21 cellular contexts compared by ENCODE assay signal in the genomic region with DNA sequence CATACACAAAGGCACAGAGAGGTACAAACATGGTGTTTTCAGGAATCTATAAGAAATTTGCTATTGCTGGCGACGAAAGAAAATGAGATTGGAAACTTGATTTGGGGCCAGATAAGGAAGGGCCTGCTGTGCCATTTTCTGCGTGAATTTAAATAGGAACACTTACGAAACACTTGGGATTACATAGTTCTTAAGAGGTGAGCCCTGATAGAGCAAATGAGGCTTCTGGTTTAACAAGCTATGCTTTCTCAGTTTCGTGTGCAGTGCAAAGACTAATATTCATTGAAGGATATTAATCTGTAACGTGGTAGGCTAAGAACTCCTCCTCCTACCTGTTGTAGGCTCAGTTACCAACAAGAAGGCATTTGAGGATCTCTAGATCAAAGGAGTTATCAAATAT.
DNase-seq lines count a peak whose midpoint lies in the region; ATAC-seq and TF ChIP-seq lines count a peak whose summit lies in the region.
"Had no signal": no experiment of that assay in that cellular context is flagged by ENCODE, and none has a peak within 500 bp of the region (broad histone marks: within the 10 kb centered on the region; RNA-seq: fewer than 3 reads in every experiment).

No MANE protein-coding gene starts in this region.

- POLR2A ChIA-PET in A673 (lab: Charles Lee; ENCODE audit: low non-redundant PET) (no interaction called here), WTC11 (lab: Charles Lee) (no interaction called here)

- TF ChIP-seq POLR2A in upper lobe of left lung (IDR thresholded peaks at IDR 0.05) (no peak), ovary (IDR thresholded peaks at IDR 0.05) (no peak)

- no peak overlapping the region for H2AFZ ChIP-seq in smooth muscle cell (ENCODE audit: low read depth)

- DNase-seq in A673 (ENCODE audit: low spot score) (peak; percentile 25), WTC11 (ENCODE audit: low spot score) (no peak), left lung (no peak), upper lobe of left lung (no peak), smooth muscle cell (lab: John Stamatoyannopoulos, UW; ENCODE audit: unreplicated experiment) (no peak), T-helper 2 cell (no peak), ovary (no peak)
- DNase-seq: C1 segment of cervical spinal cord; CD4-positive, CD25-positive, alpha-beta regulatory T cell; CD8-positive, alpha-beta memory T cell; COR-L47; DMS 273 treated with DMSO at 0.1 percent for 48 hours; DND-41; EL; GOT3; H9 had no signal

- peaks cover 55% of the 10 kb centered on the region for H3K36me3 Mint-ChIP-seq in WTC11

- no peaks in the 10 kb centered on the region for H3K27me3 Mint-ChIP-seq in WTC11 (ENCODE audit: low read depth)
- H3K27me3 Mint-ChIP-seq: B cell; CD4-positive, CD25-positive, alpha-beta regulatory T cell had no signal

- no peak overlapping the region for H3K27ac ChIP-seq in A673 (ENCODE audit: low read depth, low read length, poor library complexity, severe bottlenecking)
- peak overlapping the region; percentile 26 to 46 for H3K27ac ChIP-seq in left lung
- H3K27ac ChIP-seq in upper lobe of left lung, result peak overlapping the region; percentile 2 to 76 (median 37)
- H3K27ac ChIP-seq in smooth muscle cell (ENCODE audit: low read depth), result no peak overlapping the region
- H3K27ac ChIP-seq in ovary, result no peak overlapping the region
- H3K27ac ChIP-seq: HL-60, KMS-11 had no signal

- no peaks in the 10 kb centered on the region for H3K27me3 ChIP-seq in A673 (replicated peaks; ENCODE audit: insufficient read depth, low read depth, low read length, poor library complexity)
- H3K27me3 ChIP-seq in left lung, result no peaks in the 10 kb centered on the region
- no peaks in the 10 kb centered on the region for H3K27me3 ChIP-seq in upper lobe of left lung
- no peaks in the 10 kb centered on the region for H3K27me3 ChIP-seq in smooth muscle cell (ENCODE audit: low read depth)
- H3K27me3 ChIP-seq in ovary, result no peaks in the 10 kb centered on the region

- H3K9me3 ChIP-seq in A673 (ENCODE audit: low read depth, low read length, poor library complexity, severe bottlenecking) (no peaks in the 10 kb centered on the region), left lung (no peaks in the 10 kb centered on the region), upper lobe of left lung (no peaks in the 10 kb centered on the region), smooth muscle cell (replicated peaks; ENCODE audit: low read depth) (no peaks in the 10 kb centered on the region), ovary (no peaks in the 10 kb centered on the region)

- H4K20me1 ChIP-seq in smooth muscle cell (ENCODE audit: low read depth), result no peaks in the 10 kb centered on the region

- H3K9ac ChIP-seq in smooth muscle cell (ENCODE audit: low read depth), result no peak overlapping the region
- H3K9ac ChIP-seq: KMS-11 had no signal

- H3K4me1 Mint-ChIP-seq in WTC11, result peaks cover 43% of the 10 kb centered on the region

- H3K9me3 Mint-ChIP-seq in WTC11, result no peaks in the 10 kb centered on the region
- H3K9me3 Mint-ChIP-seq: CD8-positive, alpha-beta memory T cell; H9 had no signal

- H3K4me3 Mint-ChIP-seq in WTC11, result no peak overlapping the region
- H3K4me3 Mint-ChIP-seq: B cell; CD4-positive, CD25-positive, alpha-beta regulatory T cell; CD8-positive, alpha-beta memory T cell; H9 had no signal

- no peak overlapping the region for H3K4me2 ChIP-seq in smooth muscle cell
- H3K4me2 ChIP-seq: KMS-11 had no signal

- H3K36me3 ChIP-seq in A673 (ENCODE audit: insufficient read depth, low read length, poor library complexity, severe bottlenecking) (peaks cover 53% of the 10 kb centered on the region), left lung (peaks cover 0 to 65% of the 10 kb centered on the region in 2 donors), upper lobe of left lung (peaks cover 0 to 55% (median 15%) of the 10 kb centered on the region in 4 donors), smooth muscle cell (ENCODE audit: low read depth) (peaks cover 4% of the 10 kb centered on the region), ovary (no peaks in the 10 kb centered on the region)

- intact Hi-C loops in A673 (cut with micrococcal nuclease; ENCODE audit: unreplicated experiment), result no loop called here
- intact Hi-C loops in left lung (cut with DNase I), result no loop called here
- intact Hi-C loops in ovary (cut with DNase I), result no loop called here

- 66 to 67% methylated on average over 6 of the region's 6 CpGs for WGBS in upper lobe of left lung, 2 donors
- 95% methylated on average over 6 of the region's 6 CpGs for WGBS in smooth muscle cell (ENCODE audit: low lambda C conversion rate)
- 81 to 94% (median 94%) methylated on average over 6 of the region's 6 CpGs for WGBS in ovary, 3 donors

- H3K4me3 ChIP-seq in A673 (ENCODE audit: low read depth, low read length, poor library complexity, severe bottlenecking) (no peak overlapping the region), left lung (no peak overlapping the region), upper lobe of left lung (no peak overlapping the region), smooth muscle cell (no peak overlapping the region), ovary (no peak overlapping the region)
- H3K4me3 ChIP-seq: GM12878 had no signal

- TF ChIP-seq EP300 in upper lobe of left lung (IDR thresholded peaks at IDR 0.05) (no peak), ovary (IDR thresholded peaks at IDR 0.05) (no peak)

- 0 out of 2 replicates have a peak overlapping the region, but pooled peaks have one; percentile 24 for H3K27ac Mint-ChIP-seq in WTC11
- H3K27ac Mint-ChIP-seq: B cell had no signal

- H3K79me2 ChIP-seq in smooth muscle cell (ENCODE audit: low read depth), result no peaks in the 10 kb centered on the region

- CTCF ChIA-PET in A673 (lab: Charles Lee) (no interaction called here), WTC11 (lab: Charles Lee) (no interaction called here)

- ATAC-seq in WTC11 (no peak), left lung (peak; percentile 69), upper lobe of left lung (ENCODE audit: low FRiP score in 2 of 2) (no peak), HG03378 (IDR thresholded peaks at IDR 0.05; ENCODE audit: unreplicated experiment) (no peak)
- ATAC-seq: GM12878 had no signal

- TF ChIP-seq CTCF in A673 (conservative IDR thresholded peaks at IDR 0.05; ENCODE audit: low read depth, low read length) (no peak), WTC11 (IDR thresholded peaks at IDR 0.05) (no peak), left lung (IDR thresholded peaks at IDR 0.05) (no peak), upper lobe of left lung (IDR thresholded peaks at IDR 0.05) (no peak), smooth muscle cell (IDR thresholded peaks at IDR 0.05; ENCODE audit: borderline replicate concordance, insufficient read depth, poor library complexity, severe bottlenecking) (no peak), ovary (IDR thresholded peaks at IDR 0.05) (no peak)

- no peaks in the 10 kb centered on the region for H3F3A ChIP-seq in smooth muscle cell (ENCODE audit: low read depth)

- no TSS peak for BruUV-seq in A673 (replicated peaks; lab: Mats Ljungman, UMichigan)

- H3K4me1 ChIP-seq in A673 (ENCODE audit: insufficient read depth, low read length, poor library complexity, severe bottlenecking) (no peaks in the 10 kb centered on the region), left lung (peaks cover 0 to 18% of the 10 kb centered on the region in 2 donors), upper lobe of left lung (peaks cover 0 to 18% (median 10%) of the 10 kb centered on the region in 4 donors), smooth muscle cell (ENCODE audit: low read depth) (no peaks in the 10 kb centered on the region), ovary (ENCODE audit: insufficient read depth) (no peaks in the 10 kb centered on the region)

TF ChIP-seq in WTC11, 78 proteins besides CTCF, POLR2A, EP300 and RAD21:
- TF ChIP-seq, protein P1, sequence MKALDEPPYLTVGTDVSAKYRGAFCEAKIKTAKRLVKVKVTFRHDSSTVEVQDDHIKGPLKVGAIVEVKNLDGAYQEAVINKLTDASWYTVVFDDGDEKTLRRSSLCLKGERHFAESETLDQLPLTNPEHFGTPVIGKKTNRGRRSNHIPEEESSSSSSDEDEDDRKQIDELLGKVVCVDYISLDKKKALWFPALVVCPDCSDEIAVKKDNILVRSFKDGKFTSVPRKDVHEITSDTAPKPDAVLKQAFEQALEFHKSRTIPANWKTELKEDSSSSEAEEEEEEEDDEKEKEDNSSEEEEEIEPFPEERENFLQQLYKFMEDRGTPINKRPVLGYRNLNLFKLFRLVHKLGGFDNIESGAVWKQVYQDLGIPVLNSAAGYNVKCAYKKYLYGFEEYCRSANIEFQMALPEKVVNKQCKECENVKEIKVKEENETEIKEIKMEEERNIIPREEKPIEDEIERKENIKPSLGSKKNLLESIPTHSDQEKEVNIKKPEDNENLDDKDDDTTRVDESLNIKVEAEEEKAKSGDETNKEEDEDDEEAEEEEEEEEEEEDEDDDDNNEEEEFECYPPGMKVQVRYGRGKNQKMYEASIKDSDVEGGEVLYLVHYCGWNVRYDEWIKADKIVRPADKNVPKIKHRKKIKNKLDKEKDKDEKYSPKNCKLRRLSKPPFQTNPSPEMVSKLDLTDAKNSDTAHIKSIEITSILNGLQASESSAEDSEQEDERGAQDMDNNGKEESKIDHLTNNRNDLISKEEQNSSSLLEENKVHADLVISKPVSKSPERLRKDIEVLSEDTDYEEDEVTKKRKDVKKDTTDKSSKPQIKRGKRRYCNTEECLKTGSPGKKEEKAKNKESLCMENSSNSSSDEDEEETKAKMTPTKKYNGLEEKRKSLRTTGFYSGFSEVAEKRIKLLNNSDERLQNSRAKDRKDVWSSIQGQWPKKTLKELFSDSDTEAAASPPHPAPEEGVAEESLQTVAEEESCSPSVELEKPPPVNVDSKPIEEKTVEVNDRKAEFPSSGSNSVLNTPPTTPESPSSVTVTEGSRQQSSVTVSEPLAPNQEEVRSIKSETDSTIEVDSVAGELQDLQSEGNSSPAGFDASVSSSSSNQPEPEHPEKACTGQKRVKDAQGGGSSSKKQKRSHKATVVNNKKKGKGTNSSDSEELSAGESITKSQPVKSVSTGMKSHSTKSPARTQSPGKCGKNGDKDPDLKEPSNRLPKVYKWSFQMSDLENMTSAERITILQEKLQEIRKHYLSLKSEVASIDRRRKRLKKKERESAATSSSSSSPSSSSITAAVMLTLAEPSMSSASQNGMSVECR (CRISPR knock-in tag; IDR thresholded peaks at IDR 0.05; ENCODE audit: borderline replicate concordance), result no peak

Comparison
In these comparisons a context has a peak if more than half of its experiments do, and no peak if none do; other contexts are left out.
1. H3K27ac ChIP-seq: peak in left lung (2 of 2) and upper lobe of left lung (4 of 4); none in A673 (single experiment), smooth muscle cell (single experiment) and ovary (0 of 2).